15 cellular contexts compared by ENCODE assay signal in the genomic region with DNA sequence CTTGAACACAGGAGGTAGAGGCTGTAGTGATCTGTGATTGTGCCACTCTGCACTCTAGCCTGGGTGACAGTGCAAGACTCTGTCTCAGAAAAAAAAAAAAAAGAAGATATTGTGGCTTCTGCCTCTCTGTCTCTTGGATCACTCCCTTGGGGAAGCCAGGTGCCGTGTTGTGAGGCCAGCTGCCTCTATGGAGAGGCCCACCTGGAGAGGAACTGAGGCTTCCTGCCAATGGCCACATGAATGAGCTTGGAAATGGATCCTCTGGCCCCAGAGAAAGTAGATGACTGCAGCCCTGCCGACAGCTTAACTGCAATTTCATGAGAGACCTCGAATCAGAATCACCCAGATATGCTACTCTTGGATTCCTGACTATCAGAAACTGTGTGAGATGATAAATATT. TPM values are rescaled to one million over a fixed set of nuclear protein-coding genes. Genes with fewer than 3 reads are reported as not detected.
A peak's percentile ranks its signal among the peaks of the same experiment; 100 is the strongest.
DNase-seq lines count a peak whose midpoint lies in the region; TF ChIP-seq lines count a peak whose summit lies in the region.
"Had no signal": no experiment of that assay in that cellular context is flagged by ENCODE, and none has a peak within 500 bp of the region (broad histone marks: within the 10 kb centered on the region; RNA-seq: fewer than 3 reads in every experiment).

No MANE protein-coding gene starts in this region.

- H3K4me2 ChIP-seq in BLaER1 = peak overlapping the region; percentile 76
- H3K4me2 ChIP-seq: A549, GM23338, SK-N-SH had no signal

- no peaks in the 10 kb centered on the region for H3K36me3 ChIP-seq in BLaER1
- H3K36me3 ChIP-seq in neutrophil = no peaks in the 10 kb centered on the region
- no peaks in the 10 kb centered on the region for H3K36me3 ChIP-seq in uterus

- no peaks in the 10 kb centered on the region for H4K20me1 ChIP-seq in BLaER1

- no peaks in the 10 kb centered on the region for H3K27me3 ChIP-seq in BLaER1
- no peaks in the 10 kb centered on the region for H3K27me3 ChIP-seq in neutrophil
- no peaks in the 10 kb centered on the region for H3K27me3 ChIP-seq in uterus

- H3K4me3 ChIP-seq in BLaER1 (no peak overlapping the region), neutrophil (ENCODE audit: low read depth in 1 of 2, low read length in 1 of 2) (no peak overlapping the region), uterus (no peak overlapping the region)
- no peak overlapping the region for H3K4me3 ChIP-seq in Jurkat, Clone E6-1 (ENCODE audit: low read length)
- H3K4me3 ChIP-seq: A549, GM23338 had no signal

- 0 out of 2 replicates have a peak, but pooled peaks cover 12% of the 10 kb centered on the region for H3K9me3 ChIP-seq in BLaER1
- no peaks in the 10 kb centered on the region for H3K9me3 ChIP-seq in neutrophil
- H3K9me3 ChIP-seq in uterus = no peaks in the 10 kb centered on the region
- H3K9me3 ChIP-seq: A549, SK-N-SH had no signal

- TF ChIP-seq POLR2A in uterus (IDR thresholded peaks at IDR 0.05) = no peak

- H3K4me1 ChIP-seq in BLaER1 (peaks cover 46% of the 10 kb centered on the region), neutrophil (ENCODE audit: control insufficient read depth in 1 of 2, insufficient read depth in 1 of 2, low read depth in 1 of 2, low read length in 1 of 2) (peaks cover 14 to 23% of the 10 kb centered on the region in 2 experiments), uterus (no peaks in the 10 kb centered on the region)

- TF ChIP-seq CTCF in neutrophil (IDR thresholded peaks at IDR 0.05) (no peak), uterus (IDR thresholded peaks at IDR 0.05) (no peak)

- H3K27ac ChIP-seq in BLaER1 (peak overlapping the region; percentile 28; the same call in 1 of the 2 replicates), neutrophil (peak overlapping the region; percentile 11), uterus (no peak overlapping the region)

- intact Hi-C loops in uterus (cut with DNase I; ENCODE audit: low total_unique reads) = no loop called here

- 0 out of 2 replicates have a peak overlapping the region, but pooled peaks have one; percentile 27 for H3K9ac ChIP-seq in BLaER1
- H3K9ac ChIP-seq: SK-N-SH had no signal

- DNase-seq in Jurkat, Clone E6-1 (ENCODE audit: low read depth, low spot score) = peak; percentile 71
- DNase-seq in NCI-H2171 (lab: John Stamatoyannopoulos, UW) = peak; percentile 74
- no peak for DNase-seq in amygdala (lab: John Stamatoyannopoulos, UW)
- DNase-seq in SKM-1 treated with dmso at 0.1 percent for 144 hours (lab: John Stamatoyannopoulos, UW; ENCODE audit: unreplicated experiment) = no peak
- DNase-seq in uterus = no peak
- DNase-seq: CD8-positive, alpha-beta memory T cell; KBM-7; NCI-H1417 treated with DMSO at 0.1 percent for 48 hours; OCI-M1; SK-N-SH; T-cell had no signal

RNA-seq across cellular contexts. Expression of a gene that starts 19.7 kb away (rescaled TPM):
- polyA plus RNA-seq in Jurkat, Clone E6-1 (2012; ENCODE audit: insufficient read depth, insufficient read length) = 345 TPM
- 100 to 1,000 TPM in 2 of 4 donors, 10 to 100 TPM in 2; 47.6 to 126 (median 89.2) TPM for total RNA-seq in uterus

RNA-seq across cellular contexts. Expression of a gene that starts 24.5 kb away (rescaled TPM):
- polyA plus RNA-seq in Jurkat, Clone E6-1 (2012; ENCODE audit: insufficient read depth, insufficient read length) = 8.0 TPM
- total RNA-seq in uterus = 10 to 100 TPM in 2 of 4 donors, 1 to 10 TPM in 2; 1.2 to 16.1 (median 6.9) TPM

Comparison
In these comparisons a context has a peak if more than half of its experiments do, and no peak if none do; other contexts are left out.
1. H3K27ac ChIP-seq: peak in BLaER1 (single experiment) and neutrophil (single experiment); none in uterus (0 of 2).
2. DNase-seq: peak in Jurkat, Clone E6-1 (single experiment) and NCI-H2171 (single experiment); none in amygdala (0 of 56), SKM-1 treated with dmso at 0.1 percent for 144 hours (single experiment) and uterus (0 of 2).